9 cellular contexts compared by ENCODE assay signal in the genomic region with DNA sequence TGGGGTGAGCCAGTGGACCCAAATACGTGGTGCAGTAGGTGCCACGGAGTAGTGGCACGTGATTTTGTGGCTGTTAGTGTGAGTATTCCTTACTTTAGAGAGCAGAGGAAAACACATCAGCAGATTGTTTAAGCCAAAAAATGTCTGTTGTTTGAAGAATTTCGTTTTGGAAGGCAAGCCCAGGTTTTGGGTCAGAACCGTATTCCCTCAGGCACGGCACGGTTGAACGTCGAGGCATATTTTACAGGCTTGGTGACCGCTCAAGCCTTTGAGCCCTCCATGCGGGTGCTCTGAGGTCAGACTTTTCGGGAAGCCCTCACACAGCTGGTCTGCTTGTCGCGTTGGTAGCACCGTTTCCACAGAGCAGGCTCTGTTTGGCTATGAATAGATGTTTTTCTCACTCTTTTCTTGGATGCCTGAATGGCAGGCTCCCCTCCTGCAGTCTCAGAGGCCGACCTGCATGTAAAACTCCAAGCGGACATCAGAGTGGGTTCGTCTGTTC. TPM values are rescaled to one million over a fixed set of nuclear protein-coding genes. Genes with fewer than 3 reads are reported as not detected.
A peak's percentile ranks its signal among the peaks of the same experiment; 100 is the strongest.
DNase-seq lines count a peak whose midpoint lies in the region; ATAC-seq, FAIRE-seq and TF ChIP-seq lines count a peak whose summit lies in the region.
"Had no signal": no experiment of that assay in that cellular context is flagged by ENCODE, and none has a peak within 500 bp of the region (broad histone marks: within the 10 kb centered on the region; RNA-seq: fewer than 3 reads in every experiment).

No MANE protein-coding gene starts in this region.

- H3K4me3 Mint-ChIP-seq in naive thymus-derived CD8-positive, alpha-beta T cell = no peak overlapping the region

- peak overlapping the region; percentile 94 for H4K91ac ChIP-seq in IMR-90 (ENCODE audit: insufficient read depth, low read depth, low read length)

- H3K27ac ChIP-seq in IMR-90 (ENCODE audit: insufficient read depth, low read length) (peak overlapping the region; percentile 90), GM12878 (ENCODE audit: control insufficient read depth, insufficient read depth) (peak overlapping the region; percentile 97), liver (ENCODE audit: low read depth in 1 of 2, low read length in 2 of 2) (peak overlapping the region; percentile 95 to 98), subcutaneous abdominal adipose tissue (ENCODE audit: low read depth, low read length) (peak overlapping the region; percentile 87)
- H3K27ac ChIP-seq: PC-9 had no signal

- H4K8ac ChIP-seq in IMR-90 (ENCODE audit: low read depth in 2 of 2, low read length in 2 of 2) = peak overlapping the region; percentile 86 to 88

- peak overlapping the region; percentile 3; the same call in 1 of the 2 replicates for H3K4me2 ChIP-seq in IMR-90 (ENCODE audit: low read depth, low read length)
- peak overlapping the region; percentile 81 for H3K4me2 ChIP-seq in GM12878 (ENCODE audit: control insufficient read depth, insufficient read depth)
- H3K4me2 ChIP-seq: PC-9 had no signal

- peak overlapping the region; percentile 52 for H3K9ac ChIP-seq in IMR-90 (ENCODE audit: low read depth, low read length)
- H3K9ac ChIP-seq in GM12878 (ENCODE audit: control insufficient read depth, insufficient read depth, low read length) = no peak overlapping the region; the same call in 1 of the 2 replicates
- H3K9ac ChIP-seq in liver (ENCODE audit: low read depth in 1 of 2, low read length in 2 of 2) = peak overlapping the region; percentile 61 to 78
- H3K9ac ChIP-seq in subcutaneous abdominal adipose tissue (ENCODE audit: low read length in 5 of 5) = peak overlapping the region in 4 of 5 donors; percentile 45 to 59 (median 58)

- H2BK20ac ChIP-seq in IMR-90 (ENCODE audit: low read depth, low read length) = peak overlapping the region; percentile 96

- TF ChIP-seq POLR2A in IMR-90 (IDR thresholded peaks at IDR 0.05; ENCODE audit: low read depth, low read length) = no peak
- no peak; the same call in 1 of the 2 replicates for TF ChIP-seq POLR2A in GM12878 (IDR thresholded peaks at IDR 0.05; ENCODE audit: low read depth, low read length)

- no peak overlapping the region for H3K4me3 ChIP-seq in IMR-90 (ENCODE audit: insufficient read depth, low read depth, low read length)
- H3K4me3 ChIP-seq in GM12878 = peak overlapping the region; percentile 54
- peak overlapping the region in 2 of 3 donors; percentile 29 to 33 for H3K4me3 ChIP-seq in liver (ENCODE audit: low read depth in 1 of 3, low read length in 3 of 3)
- no peak overlapping the region for H3K4me3 ChIP-seq in subcutaneous abdominal adipose tissue (ENCODE audit: low read depth in 1 of 5, low read length in 5 of 5)
- H3K4me3 ChIP-seq: PC-9 had no signal

- peaks cover 39% of the 10 kb centered on the region for H3K9me1 ChIP-seq in IMR-90 (ENCODE audit: insufficient read depth, low read length)

- H3K9me3 ChIP-seq in IMR-90 (ENCODE audit: control insufficient read depth, insufficient read depth, low read length) (no peaks in the 10 kb centered on the region), GM12878 (replicated peaks; ENCODE audit: control insufficient read depth, insufficient read depth, low read length) (no peaks in the 10 kb centered on the region; the same call in 2 of the 3 replicates), liver (ENCODE audit: control insufficient read depth in 4 of 4, low read length in 3 of 4) (no peaks in the 10 kb centered on the region), subcutaneous abdominal adipose tissue (ENCODE audit: control insufficient read depth in 5 of 5, low read length in 5 of 5) (no peaks in the 10 kb centered on the region)

- SMC1A ChIA-PET in GM12878 (lab: Charles Lee; ENCODE audit: uncharacterized antibody, unreplicated experiment) = interaction anchor here (1.9 kb wide), 1 partner anchor 26 kb away, joined by 12 read pairs; no protein-coding TSS in a partner anchor

- H4K20me1 ChIP-seq in IMR-90 (ENCODE audit: insufficient read depth, low read length) = peaks cover 46% of the 10 kb centered on the region
- peaks cover 4% of the 10 kb centered on the region for H4K20me1 ChIP-seq in GM12878 (ENCODE audit: control insufficient read depth, insufficient read depth)

- peak overlapping the region; percentile 82 for H2BK15ac ChIP-seq in IMR-90 (ENCODE audit: low read depth, low read length)

- TF ChIP-seq EP300 in GM12878 (IDR thresholded peaks at IDR 0.05; ENCODE audit: borderline replicate concordance in 1 of 2, control insufficient read depth in 1 of 2, low read depth in 2 of 2, low read length in 2 of 2) = no peak

- BruUV-seq in IMR-90 (replicated peaks; lab: Mats Ljungman, UMichigan) = no TSS peak
- BruUV-seq in GM12878 (replicated peaks; lab: Mats Ljungman, UMichigan) = no TSS peak

- no peaks in the 10 kb centered on the region for H3K9me3 Mint-ChIP-seq in naive thymus-derived CD8-positive, alpha-beta T cell

- H3K79me2 ChIP-seq in GM12878 (ENCODE audit: control insufficient read depth, insufficient read depth, low read length) = peaks cover 95% of the 10 kb centered on the region

- POLR2A ChIA-PET in IMR-90 (lab: Charles Lee; ENCODE audit: unreplicated experiment) = no interaction called here
- POLR2A ChIA-PET in GM12878 (lab: Charles Lee) = interaction anchor here (0.5 kb wide), 2 partner anchors 49 to 56 kb away, joined by 3 to 4 read pairs; no protein-coding TSS in a partner anchor
- POLR2A ChIA-PET in naive thymus-derived CD8-positive, alpha-beta T cell (lab: Charles Lee) = no interaction called here

- H3K36me3 ChIP-seq in IMR-90 (ENCODE audit: control insufficient read depth, insufficient read depth, low read length) (peaks cover 16% of the 10 kb centered on the region), GM12878 (ENCODE audit: control insufficient read depth in 2 of 2, insufficient read depth in 2 of 2, low read length in 1 of 2) (peaks cover 25 to 26% of the 10 kb centered on the region in 2 experiments), liver (ENCODE audit: control insufficient read depth in 4 of 4, insufficient read depth in 3 of 4, low read depth in 1 of 4, low read length in 3 of 4) (no peaks in the 10 kb centered on the region), subcutaneous abdominal adipose tissue (ENCODE audit: control insufficient read depth in 5 of 5, insufficient read depth in 5 of 5, low read length in 5 of 5) (peaks cover 0 to 11% (median 5%) of the 10 kb centered on the region in 5 donors)

- H2BK120ac ChIP-seq in IMR-90 (ENCODE audit: low read depth, low read length) = peak overlapping the region; percentile 93

- no peak for TF ChIP-seq CTCF in IMR-90 (conservative IDR thresholded peaks at IDR 0.05; ENCODE audit: low read depth, low read length)
- no peak for TF ChIP-seq CTCF in GM12878 (IDR thresholded peaks at IDR 0.05 in 2 of 3, conservative IDR thresholded peaks at IDR 0.05 in 1 of 3; ENCODE audit: control insufficient read depth in 2 of 3, extremely low read depth in 1 of 3, insufficient read depth in 1 of 3, low read depth in 3 of 3, low read length in 3 of 3)
- TF ChIP-seq CTCF in liver (IDR thresholded peaks at IDR 0.05; ENCODE audit: low read depth, low read length, missing input control) = no peak

- in situ Hi-C loops in IMR-90 (cut with MboI; ENCODE audit: low sequenced_read_pairs) = no loop called here
- in situ Hi-C loops in GM12878 (cut with MboI) = loop anchor here (25.0 kb wide), 1 partner anchor 148 kb away; no protein-coding TSS in a partner anchor

- H3K4me1 Mint-ChIP-seq in naive thymus-derived CD8-positive, alpha-beta T cell = peaks cover 8 to 39% (median 14%) of the 10 kb centered on the region in 4 donors

- no peaks in the 10 kb centered on the region for H3K27me3 ChIP-seq in IMR-90 (ENCODE audit: control insufficient read depth, insufficient read depth, low read length)
- H3K27me3 ChIP-seq in GM12878 (replicated peaks in 1 of 2; ENCODE audit: control insufficient read depth in 2 of 2, insufficient read depth in 2 of 2, low read length in 1 of 2) = no peaks in the 10 kb centered on the region
- no peaks in the 10 kb centered on the region for H3K27me3 ChIP-seq in liver (ENCODE audit: control insufficient read depth in 4 of 4, insufficient read depth in 4 of 4, low read length in 3 of 4)
- no peaks in the 10 kb centered on the region for H3K27me3 ChIP-seq in subcutaneous abdominal adipose tissue (ENCODE audit: control insufficient read depth in 5 of 5, insufficient read depth in 4 of 5, low read length in 5 of 5)

- H3K27ac Mint-ChIP-seq in naive thymus-derived CD8-positive, alpha-beta T cell = peak overlapping the region in 1 of 10 donors; percentile 90

- 20% methylated on average over 2 of the region's 18 CpGs; no CpG with 5 or more reads in 1 of the 2 experiments for WGBS in IMR-90 (ENCODE audit: extremely low coverage in 2 of 2, insufficient read length in 1 of 2), 2 experiments
- 26% methylated on average over 17 of the region's 18 CpGs for WGBS in GM12878 (ENCODE audit: insufficient coverage, insufficient replicate concordance, low lambda C conversion rate, missing lambda C conversion rate)
- 41% methylated on average over 18 of the region's 18 CpGs for WGBS in liver

- peaks cover 0 to 5% (median 2%) of the 10 kb centered on the region in 5 donors for H3K27me3 Mint-ChIP-seq in naive thymus-derived CD8-positive, alpha-beta T cell

- CTCF ChIA-PET in IMR-90 (lab: Yijun Ruan, JAX) (no interaction called here), GM12878 (lab: Yijun Ruan, JAX) (interaction anchor here (1.2 to 1.9 kb wide), 2 partner anchors 19 to 158 kb away, joined by 3 to 9 read pairs; no protein-coding TSS in a partner anchor)

- H2AK9ac ChIP-seq in IMR-90 (replicated peaks; ENCODE audit: low read depth, low read length, poor library complexity) = peak overlapping the region; percentile 92

- peak; percentile 50 for DNase-seq in IMR-90
- DNase-seq in GM12878 (ENCODE audit: low read depth, low spot score) = no peak
- DNase-seq in naive thymus-derived CD8-positive, alpha-beta T cell = no peak
- DNase-seq in SHP77 treated with DMSO at 0.1 percent for 48 hours (lab: John Stamatoyannopoulos, UW) = no peak
- no peak for DNase-seq in retina
- DNase-seq: PC-9 had no signal

- FAIRE-seq in GM12878 (lab: Jason Lieb, UNC) = no peak

- H2AK5ac ChIP-seq in IMR-90 (ENCODE audit: low read depth, low read length) = peak overlapping the region; percentile 98

- dilution Hi-C loops in IMR-90 (cut with HindIII; ENCODE audit: low sequenced_read_pairs, unreplicated experiment) = no loop called here

- H2BK5ac ChIP-seq in IMR-90 (ENCODE audit: low read depth, low read length, poor library complexity, severe bottlenecking) = peak overlapping the region; percentile 89

- H3K4me1 ChIP-seq in IMR-90 (ENCODE audit: control insufficient read depth, insufficient read depth, low read length) = peaks cover 70% of the 10 kb centered on the region
- peaks cover 63% of the 10 kb centered on the region for H3K4me1 ChIP-seq in GM12878 (ENCODE audit: control insufficient read depth, insufficient read depth, low read length)
- H3K4me1 ChIP-seq in liver (ENCODE audit: control insufficient read depth in 4 of 4, insufficient read depth in 4 of 4, low read length in 3 of 4) = peaks cover 44 to 78% (median 70%) of the 10 kb centered on the region in 4 donors
- peaks cover 17 to 90% (median 79%) of the 10 kb centered on the region in 5 donors for H3K4me1 ChIP-seq in subcutaneous abdominal adipose tissue (ENCODE audit: control insufficient read depth in 5 of 5, insufficient read depth in 5 of 5, low read length in 5 of 5)

- peak overlapping the region; percentile 99 for H3K4ac ChIP-seq in IMR-90 (ENCODE audit: low read depth, low read length)

- H3K23ac ChIP-seq in IMR-90 (ENCODE audit: low read depth, low read length) = peak overlapping the region; percentile 93

- RAD21 ChIA-PET in GM12878 (lab: Charles Lee; ENCODE audit: unreplicated experiment) = interaction anchor here (0.9 to 5.2 kb wide), 6 partner anchors 8 to 148 kb away, joined by 3 to 40 read pairs (median 14); no protein-coding TSS in a partner anchor

- ATAC-seq in IMR-90 (ENCODE audit: low read depth) = no peak
- ATAC-seq in GM12878 = no peak
- no peak for ATAC-seq in naive thymus-derived CD8-positive, alpha-beta T cell
- ATAC-seq in GM21390 (IDR thresholded peaks at IDR 0.05; ENCODE audit: unreplicated experiment) = no peak

- H4K5ac ChIP-seq in IMR-90 (ENCODE audit: low read depth, low read length) = peak overlapping the region; percentile 82

- H3K79me1 ChIP-seq in IMR-90 (ENCODE audit: low read depth in 1 of 2, low read length in 2 of 2) = peaks cover 20 to 90% of the 10 kb centered on the region in 2 experiments; a peak in 3 of 4 replicates

- intact Hi-C loops in IMR-90 (cut with micrococcal nuclease) (no loop called here), GM12878 (cut with micrococcal nuclease; ENCODE audit: unreplicated experiment) (no loop called here)

- peak overlapping the region; percentile 88 for H3K18ac ChIP-seq in IMR-90 (ENCODE audit: low read depth, low read length)

- peak overlapping the region; percentile 96 for H3K14ac ChIP-seq in IMR-90 (replicated peaks; ENCODE audit: low read depth, low read length)

- no peaks in the 10 kb centered on the region for H3K36me3 Mint-ChIP-seq in naive thymus-derived CD8-positive, alpha-beta T cell

- peak overlapping the region; percentile 90 for H3K56ac ChIP-seq in IMR-90 (ENCODE audit: extremely low read depth, insufficient read depth, low read length)

- no peak for TF ChIP-seq RAD21 in IMR-90 (IDR thresholded peaks at IDR 0.05; ENCODE audit: low read length)
- no peak for TF ChIP-seq RAD21 in GM12878 (IDR thresholded peaks at IDR 0.05; ENCODE audit: insufficient read depth, low read depth, low read length)
- no peak for TF ChIP-seq RAD21 in liver (IDR thresholded peaks at IDR 0.05)

- peak overlapping the region; percentile 28 for H2AFZ ChIP-seq in IMR-90 (replicated peaks; ENCODE audit: low read length, poor library complexity)
- no peak overlapping the region for H2AFZ ChIP-seq in GM12878 (ENCODE audit: control insufficient read depth, low read depth, low read length)
- H2AFZ ChIP-seq: PC-9 had no signal

RNA-seq across cellular contexts. Expression of a gene that starts 27.2 kb away (rescaled TPM):
- total RNA-seq in IMR-90 (2012; rRNA removed) = 77.8 and 79.9 TPM in 2 replicates
- 110 and 112 TPM in 2 replicates for polyA plus RNA-seq in IMR-90 (2012; rRNA removed)
- 55.9 and 71.1 TPM in 2 replicates for polyA plus RNA-seq in IMR-90 (2012; cell fraction: cytosol; rRNA removed)
- 133 and 147 TPM in 2 replicates for polyA plus RNA-seq in IMR-90 (2012; cell fraction: nucleus; rRNA removed; ENCODE audit: low replicate concordance)
- 174 and 184 TPM in 2 replicates for total RNA-seq in GM12878 (2013; cell fraction: nucleolus; rRNA removed)
- total RNA-seq in GM12878 (2014; rRNA removed) = 50.0 and 58.0 TPM in 2 replicates
- 51.8 and 53.8 TPM in 2 replicates for total RNA-seq in GM12878 (2014; rRNA removed; fragmentation: Illumina TruSeq; extraction: Trizol)
- 136 and 142 TPM in 2 replicates for total RNA-seq in GM12878 (2021)
- 62.2 TPM for polyA plus RNA-seq in GM12878 (2011; ENCODE audit: low read depth)
- 131 and 161 TPM in 2 replicates for polyA plus RNA-seq in GM12878 (2011; rRNA removed)
- polyA plus RNA-seq in GM12878 (2011; cell fraction: cytosol; rRNA removed) = 171 and 176 TPM in 2 replicates
- polyA plus RNA-seq in GM12878 (2011; cell fraction: nucleus; rRNA removed) = 186 and 192 TPM in 2 replicates
- polyA plus RNA-seq in GM12878 (2012) = 79.3 and 129 TPM in 2 replicates
- 68.6 and 87.1 TPM in 2 replicates for polyA plus RNA-seq in GM12878 (2014; fragmentation: Illumina TruSeq; extraction: Trizol)
- polyA plus RNA-seq in GM12878 (2014; fragmentation: Nextera tagmentation; extraction: Ambion mirVana) = 10 to 100 TPM; 31.3 to 33.2 TPM
- polyA plus RNA-seq in GM12878 (2014; rRNA removed) = 91.3 and 96.0 TPM in 2 replicates
- polyA plus RNA-seq in GM12878 (2016; fragmentation: Nextera tagmentation; extraction: Ambion mirVana) = 100 to 1,000 TPM in 1 of 2 experiments, 10 to 100 TPM in 1; 97.0 to 104 TPM
- 210 and 248 TPM in 2 replicates for polyA minus RNA-seq in GM12878 (2011; rRNA and poly(A)+ RNA removed)
- 53.5 and 58.5 TPM in 2 replicates for polyA minus RNA-seq in GM12878 (2011; cell fraction: cytosol; rRNA and poly(A)+ RNA removed)
- polyA minus RNA-seq in GM12878 (2011; cell fraction: nucleus; rRNA and poly(A)+ RNA removed) = 60.7 and 78.1 TPM in 2 replicates
- total RNA-seq in liver = 10 to 100 TPM; 36.4 to 48.5 TPM
- polyA plus RNA-seq in liver = 10 to 100 TPM; 32.5 to 49.7 TPM
- 1 to 10 TPM in 1 of 2 experiments, under 1 TPM in 1; 0.83 to 1.2 TPM for total RNA-seq in naive thymus-derived CD8-positive, alpha-beta T cell
- 1 to 10 TPM in 1 of 3 donors, under 1 TPM in 1, not detected in 1; 0.37 to 1.7 TPM for polyA plus RNA-seq in naive thymus-derived CD8-positive, alpha-beta T cell

Comparison
In these comparisons a context has a peak if more than half of its experiments do, and no peak if none do; other contexts are left out.
1. H3K4me3 ChIP-seq: peak in GM12878 (single experiment) and liver (2 of 3); none in IMR-90 (single experiment) and subcutaneous abdominal adipose tissue (0 of 5).
2. RNA of a gene that starts 27.2 kb away (total RNA-seq): 77.8 to 79.9 TPM in IMR-90, 50.0 to 184 TPM in GM12878 and 36.4 to 48.5 TPM in liver; 0.83 to 1.2 TPM in naive thymus-derived CD8-positive, alpha-beta T cell; every median in the first group is over 10 times any median in the second.
3. Peak in every context shown above with its lines, with median percentiles within 50 percentile points of each other: H3K27ac ChIP-seq.